1 cellular context compared by ENCODE assay signal in genomic region chr11:119888119-119888518, GRCh38.
TF ChIP-seq lines count a peak whose summit lies in the region.

No MANE protein-coding gene starts in this region.

TF ChIP-seq in HEK293, 187 proteins besides CTCF, POLR2A, EP300 and RAD21 (continued from another document):
- TF ChIP-seq, protein P1, sequence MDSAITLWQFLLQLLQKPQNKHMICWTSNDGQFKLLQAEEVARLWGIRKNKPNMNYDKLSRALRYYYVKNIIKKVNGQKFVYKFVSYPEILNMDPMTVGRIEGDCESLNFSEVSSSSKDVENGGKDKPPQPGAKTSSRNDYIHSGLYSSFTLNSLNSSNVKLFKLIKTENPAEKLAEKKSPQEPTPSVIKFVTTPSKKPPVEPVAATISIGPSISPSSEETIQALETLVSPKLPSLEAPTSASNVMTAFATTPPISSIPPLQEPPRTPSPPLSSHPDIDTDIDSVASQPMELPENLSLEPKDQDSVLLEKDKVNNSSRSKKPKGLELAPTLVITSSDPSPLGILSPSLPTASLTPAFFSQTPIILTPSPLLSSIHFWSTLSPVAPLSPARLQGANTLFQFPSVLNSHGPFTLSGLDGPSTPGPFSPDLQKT (IDR thresholded peaks at IDR 0.05; ENCODE audit: borderline replicate concordance, low read depth, low read length): no peak
- TF ChIP-seq GLIS2 (tag by site-specific recombination; IDR thresholded peaks at IDR 0.05) (peak; percentile 34; the same call in 1 of the 2 replicates), ZEB2 (tag by site-specific recombination; IDR thresholded peaks at IDR 0.05) (peak; percentile 77), ZIC2 (tag by site-specific recombination; IDR thresholded peaks at IDR 0.05) (peak; percentile 100), ZNF558 (tag by site-specific recombination; IDR thresholded peaks at IDR 0.05) (peak; percentile 42; the same call in 1 of the 2 replicates), GLIS1 (tag by site-specific recombination; IDR thresholded peaks at IDR 0.05) (peak; percentile 100), WT1 (tag by site-specific recombination; IDR thresholded peaks at IDR 0.05) (peak; percentile 37; the same call in 1 of the 2 replicates), ZNF596 (tag by site-specific recombination; IDR thresholded peaks at IDR 0.05) (peak; percentile 37; the same call in 1 of the 2 replicates), ZNF560 (tag by site-specific recombination; IDR thresholded peaks at IDR 0.05; ENCODE audit: borderline replicate concordance) (no peak), ZNF549 (tag by site-specific recombination; IDR thresholded peaks at IDR 0.05) (no peak), ZNF335 (tag by site-specific recombination; conservative IDR thresholded peaks at IDR 0.05) (no peak), ZNF792 (tag by site-specific recombination; IDR thresholded peaks at IDR 0.05) (no peak), ZNF791 (tag by site-specific recombination; IDR thresholded peaks at IDR 0.05) (no peak), FEZF1 (tag by site-specific recombination; IDR thresholded peaks at IDR 0.05) (peak; percentile 96), IKZF3 (tag by site-specific recombination; IDR thresholded peaks at IDR 0.05) (peak; percentile 84), ZSCAN30 (tag by site-specific recombination; IDR thresholded peaks at IDR 0.05) (peak; percentile 84), INSM2 (tag by site-specific recombination; IDR thresholded peaks at IDR 0.05) (peak; percentile 70)
TF ChIP-seq in HEK293: peak in this region for 47.
